In genomic region chr7:94787285-94787684, GRCh38 we compare ENCODE assay signal across 9 cellular contexts.
"Had no signal": no experiment of that assay in that cellular context is flagged by ENCODE, and none has a peak within 500 bp of the region (broad histone marks: within the 10 kb centered on the region; RNA-seq: fewer than 3 reads in every experiment).

No MANE protein-coding gene starts in this region.

- H3K27ac ChIP-seq: GM23248, KMS-11 had no signal

- H3K36me3 ChIP-seq: HAP-1 had no signal

- H3K9ac ChIP-seq: GM23248, KMS-11 had no signal

- H2AFZ ChIP-seq: GM23248 had no signal

- DNase-seq: GM23248, GOT3, H7, HFFc6, KBM-7 had no signal

- H3K4me3 ChIP-seq: GM23248, HAP-1 had no signal

- H3K9me3 ChIP-seq: HAP-1 had no signal

- H3K4me2 ChIP-seq: KMS-11 had no signal

- H3K4me1 ChIP-seq: HAP-1 had no signal

- FAIRE-seq: HTR-8/SVneo had no signal

- ATAC-seq: HCT116 had no signal
